Comparison of ENCODE assay signal across 8 cellular contexts in the genomic region with DNA sequence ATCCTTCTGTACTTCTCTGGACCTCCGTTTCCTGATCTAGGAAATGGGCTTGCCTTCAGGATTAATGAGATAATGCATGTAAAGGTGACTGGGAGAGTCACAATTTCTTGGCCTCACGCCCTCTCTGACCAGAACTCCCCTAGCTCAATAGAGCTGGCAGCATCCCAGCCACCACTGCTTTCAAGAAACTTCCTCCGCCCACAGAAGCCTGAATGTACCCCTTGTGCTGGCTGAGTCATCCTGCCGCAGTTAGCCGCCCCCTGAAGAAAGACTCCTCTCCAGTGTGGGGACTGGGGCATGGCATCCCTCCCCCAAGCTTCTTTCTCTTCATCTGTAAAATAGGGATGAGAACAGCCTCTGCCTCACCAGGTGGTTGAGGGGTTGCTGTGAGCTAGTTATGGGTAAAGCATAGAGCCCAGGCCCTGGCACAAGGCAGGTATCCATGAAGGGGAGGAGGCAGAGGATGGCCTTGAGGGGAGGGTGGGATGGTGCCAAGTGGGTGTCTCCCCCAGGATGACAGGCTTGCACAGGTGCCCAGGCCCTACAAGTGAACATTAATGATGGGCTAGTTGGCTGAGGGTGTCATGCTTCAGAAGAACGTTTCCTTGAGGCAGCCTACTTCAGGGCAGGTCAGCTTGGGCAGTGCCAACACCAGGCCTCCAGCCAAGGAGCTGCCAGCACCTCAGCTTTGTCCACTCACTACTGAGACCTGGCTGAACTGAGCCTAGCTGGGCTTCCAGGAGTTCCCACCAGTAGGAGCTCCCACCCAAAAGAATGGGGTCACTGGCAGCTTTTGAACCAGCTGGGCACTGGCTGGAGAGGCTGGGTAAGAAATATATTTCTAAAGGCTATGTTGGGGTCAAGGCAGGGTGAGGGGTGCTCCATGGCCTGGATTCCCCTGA. TPM values are rescaled to one million over a fixed set of nuclear protein-coding genes. Genes with fewer than 3 reads are reported as not detected.
DNase-seq lines count a peak whose midpoint lies in the region; ATAC-seq and TF ChIP-seq lines count a peak whose summit lies in the region.

No MANE protein-coding gene starts in this region.

- no peak overlapping the region for H3K4me2 ChIP-seq in mesenchymal stem cell (ENCODE audit: low read length, poor library complexity, severe bottlenecking)

- no peaks in the 10 kb centered on the region for H3K36me3 ChIP-seq in body of pancreas (replicated peaks in 1 of 2; ENCODE audit: insufficient read depth in 1 of 2, low read depth in 2 of 2)
- H3K36me3 ChIP-seq in mesenchymal stem cell (ENCODE audit: control insufficient read depth in 1 of 2, insufficient read depth in 2 of 2, low read depth in 1 of 2, low read length in 2 of 2) = peaks cover 17 to 34% of the 10 kb centered on the region in 2 experiments

- no peaks in the 10 kb centered on the region for H3K27me3 ChIP-seq in body of pancreas
- no peaks in the 10 kb centered on the region for H3K27me3 ChIP-seq in mesenchymal stem cell (ENCODE audit: control insufficient read depth in 1 of 2, insufficient read depth in 1 of 2, low read length in 2 of 2)

- no peaks in the 10 kb centered on the region for H3K9me3 ChIP-seq in body of pancreas
- H3K9me3 ChIP-seq in mesenchymal stem cell (ENCODE audit: control insufficient read depth, low read length) = no peaks in the 10 kb centered on the region

- peaks cover 40% of the 10 kb centered on the region for H3K4me1 Mint-ChIP-seq in activated CD8-positive, alpha-beta T cell treated with anti-CD3 and anti-CD28 coated beads for 36 hours (ENCODE audit: low read depth)
- peaks cover 9% of the 10 kb centered on the region for H3K4me1 Mint-ChIP-seq in activated CD8-positive, alpha-beta T cell treated with anti-CD3 and anti-CD28 coated beads, Interleukin-2, amount 10 ng/mL, durations not matched to agents 7 days and 5 days (ENCODE audit: low read depth)
- H3K4me1 Mint-ChIP-seq in stimulated activated naive CD8-positive, alpha-beta T cell treated with anti-CD3 and anti-CD28 coated beads, Interleukin-15, Interleukin-2, amounts not matched to agents 100 ng/mL and 50 ng/mL, for 24 hours (ENCODE audit: low read depth) = peaks cover 61% of the 10 kb centered on the region

- peak overlapping the region; percentile 49 to 75 for H2BK12ac ChIP-seq in mesenchymal stem cell (ENCODE audit: low read length in 2 of 2)

- H2AFZ ChIP-seq in mesenchymal stem cell (ENCODE audit: low read depth, low read length) = no peak overlapping the region

- no peak for TF ChIP-seq CTCF in activated CD8-positive, alpha-beta T cell treated with anti-CD3 and anti-CD28 coated beads for 36 hours (IDR thresholded peaks at IDR 0.05)
- TF ChIP-seq CTCF in body of pancreas (IDR thresholded peaks at IDR 0.05) = no peak

- peak overlapping the region in 3 of 4 donors; percentile 53 to 57 (median 54) for H3K27ac ChIP-seq in body of pancreas
- H3K27ac ChIP-seq in mesenchymal stem cell (ENCODE audit: low read length, poor library complexity, severe bottlenecking) = peak overlapping the region; percentile 30

- intact Hi-C loops in activated CD8-positive, alpha-beta T cell treated with anti-CD3 and anti-CD28 coated beads for 36 hours (cut with micrococcal nuclease) = no loop called here
- intact Hi-C loops in body of pancreas (cut with DNase I) = no loop called here

- H3K4me3 Mint-ChIP-seq in activated CD8-positive, alpha-beta T cell treated with anti-CD3 and anti-CD28 coated beads for 36 hours = peak overlapping the region; percentile 4
- H3K4me3 Mint-ChIP-seq in activated CD8-positive, alpha-beta T cell treated with anti-CD3 and anti-CD28 coated beads, Interleukin-2, amount 10 ng/mL, durations not matched to agents 7 days and 5 days = no peak overlapping the region
- H3K4me3 Mint-ChIP-seq in stimulated activated naive CD8-positive, alpha-beta T cell treated with anti-CD3 and anti-CD28 coated beads, Interleukin-15, Interleukin-2, amounts not matched to agents 100 ng/mL and 50 ng/mL, for 24 hours = peak overlapping the region; percentile 31

- no peak overlapping the region for H3K4me3 ChIP-seq in body of pancreas
- H3K4me3 ChIP-seq in mesenchymal stem cell (ENCODE audit: insufficient read depth in 1 of 2, low read depth in 1 of 2, low read length in 2 of 2) = peak overlapping the region in 1 of 2 experiments; percentile 85

- DNase-seq in activated CD8-positive, alpha-beta T cell treated with anti-CD3 and anti-CD28 coated beads for 36 hours = peak; percentile 88
- DNase-seq in activated CD8-positive, alpha-beta T cell treated with anti-CD3 and anti-CD28 coated beads, Interleukin-2, amount 10 ng/mL, durations not matched to agents 7 days and 5 days = no peak
- DNase-seq in NCI-H226 (peak; percentile 91), body of pancreas (peak; percentile 53 to 81 (median 75)), mesenchymal stem cell (peak; percentile 88), germinal center (ENCODE audit: low spot score) (no peak)

- H2AK5ac ChIP-seq in mesenchymal stem cell (ENCODE audit: low read length, severe bottlenecking) = peak overlapping the region; percentile 69

- H2BK5ac ChIP-seq in mesenchymal stem cell (ENCODE audit: low read depth, low read length, poor library complexity, severe bottlenecking) = no peak overlapping the region

- H3K18ac ChIP-seq in mesenchymal stem cell (ENCODE audit: low read depth in 1 of 2, low read length in 2 of 2) = peak overlapping the region; percentile 61 to 81

- 29 to 51% methylated on average over 4 to 6 of the region's 6 CpGs for WGBS in body of pancreas, 2 donors
- WGBS in mesenchymal stem cell = 29% methylated on average over 5 of the region's 6 CpGs

- H3K4me1 ChIP-seq in body of pancreas (peaks cover 24% of the 10 kb centered on the region), mesenchymal stem cell (ENCODE audit: control insufficient read depth, insufficient read depth, low read depth, low read length) (peaks cover 71% of the 10 kb centered on the region)

- H3K9ac ChIP-seq in mesenchymal stem cell (ENCODE audit: low read length) = peak overlapping the region; percentile 96

- peak overlapping the region; percentile 74 for H2BK15ac ChIP-seq in mesenchymal stem cell (ENCODE audit: low read depth, poor library complexity, severe bottlenecking)

- CTCF ChIA-PET in activated CD8-positive, alpha-beta T cell treated with anti-CD3 and anti-CD28 coated beads for 36 hours (lab: Charles Lee) = interaction anchor here (1.0 to 7.7 kb wide), 6 partner anchors 12 to 198 kb away, joined by 3 to 44 read pairs (median 4); no protein-coding TSS in a partner anchor
- CTCF ChIA-PET in activated CD8-positive, alpha-beta T cell treated with anti-CD3 and anti-CD28 coated beads, Interleukin-2, amount 10 ng/mL, durations not matched to agents 7 days and 5 days (lab: Charles Lee) = interaction anchor here (1.9 kb wide), 2 partner anchors 11 to 22 kb away, joined by 8 to 11 read pairs; no protein-coding TSS in a partner anchor

- H4K8ac ChIP-seq in mesenchymal stem cell (ENCODE audit: low read length) = peak overlapping the region; percentile 38

- POLR2A ChIA-PET in activated CD8-positive, alpha-beta T cell treated with anti-CD3 and anti-CD28 coated beads for 36 hours (lab: Charles Lee) = interaction anchor here (0.5 to 1.6 kb wide), 6 partner anchors 12 to 283 kb away, joined by 3 to 4 read pairs (median 3); partner anchors contain the start of gene SLC22A4
- POLR2A ChIA-PET in activated CD8-positive, alpha-beta T cell treated with anti-CD3 and anti-CD28 coated beads, Interleukin-2, amount 10 ng/mL, durations not matched to agents 7 days and 5 days (lab: Charles Lee) = no interaction called here

- no peak for TF ChIP-seq POLR2A in body of pancreas (IDR thresholded peaks at IDR 0.05)

- peaks cover 21% of the 10 kb centered on the region for H3K79me1 ChIP-seq in mesenchymal stem cell (replicated peaks; ENCODE audit: low read length, poor library complexity, severe bottlenecking)

- H3K4ac ChIP-seq in mesenchymal stem cell (ENCODE audit: low read depth in 1 of 2, low read length in 2 of 2) = peak overlapping the region in 1 of 2 experiments; percentile 40

- peak overlapping the region; percentile 59 for H2BK120ac ChIP-seq in mesenchymal stem cell (ENCODE audit: low read depth, low read length)

- peak; percentile 85 for ATAC-seq in activated CD8-positive, alpha-beta T cell treated with anti-CD3 and anti-CD28 coated beads for 36 hours
- no peak for ATAC-seq in activated CD8-positive, alpha-beta T cell treated with anti-CD3 and anti-CD28 coated beads, Interleukin-2, amount 10 ng/mL, durations not matched to agents 7 days and 5 days
- ATAC-seq in body of pancreas (no peak), HG02938 (IDR thresholded peaks at IDR 0.05; ENCODE audit: unreplicated experiment) (no peak)

- peaks cover 11% of the 10 kb centered on the region for H3K27me3 Mint-ChIP-seq in activated CD8-positive, alpha-beta T cell treated with anti-CD3 and anti-CD28 coated beads for 36 hours
- peaks cover 14% of the 10 kb centered on the region for H3K27me3 Mint-ChIP-seq in activated CD8-positive, alpha-beta T cell treated with anti-CD3 and anti-CD28 coated beads, Interleukin-2, amount 10 ng/mL, durations not matched to agents 7 days and 5 days (ENCODE audit: low read depth)
- H3K27me3 Mint-ChIP-seq in stimulated activated naive CD8-positive, alpha-beta T cell treated with anti-CD3 and anti-CD28 coated beads, Interleukin-15, Interleukin-2, amounts not matched to agents 100 ng/mL and 50 ng/mL, for 24 hours = peaks cover 8% of the 10 kb centered on the region

- no peaks in the 10 kb centered on the region for H3K9me3 Mint-ChIP-seq in activated CD8-positive, alpha-beta T cell treated with anti-CD3 and anti-CD28 coated beads for 36 hours
- H3K9me3 Mint-ChIP-seq in activated CD8-positive, alpha-beta T cell treated with anti-CD3 and anti-CD28 coated beads, Interleukin-2, amount 10 ng/mL, durations not matched to agents 7 days and 5 days (ENCODE audit: insufficient read depth) = no peaks in the 10 kb centered on the region
- H3K9me3 Mint-ChIP-seq in stimulated activated naive CD8-positive, alpha-beta T cell treated with anti-CD3 and anti-CD28 coated beads, Interleukin-15, Interleukin-2, amounts not matched to agents 100 ng/mL and 50 ng/mL, for 24 hours = no peaks in the 10 kb centered on the region

- no peak overlapping the region for H3K23ac ChIP-seq in mesenchymal stem cell (ENCODE audit: low read length in 2 of 2)

- H4K91ac ChIP-seq in mesenchymal stem cell (ENCODE audit: low read length) = peak overlapping the region; percentile 84

- H3K14ac ChIP-seq in mesenchymal stem cell (ENCODE audit: low read length in 2 of 2) = peak overlapping the region in 1 of 2 experiments; percentile 73

- no peaks in the 10 kb centered on the region for H3K36me3 Mint-ChIP-seq in activated CD8-positive, alpha-beta T cell treated with anti-CD3 and anti-CD28 coated beads for 36 hours (ENCODE audit: low read depth)
- no peaks in the 10 kb centered on the region for H3K36me3 Mint-ChIP-seq in activated CD8-positive, alpha-beta T cell treated with anti-CD3 and anti-CD28 coated beads, Interleukin-2, amount 10 ng/mL, durations not matched to agents 7 days and 5 days (ENCODE audit: low read depth)
- H3K36me3 Mint-ChIP-seq in stimulated activated naive CD8-positive, alpha-beta T cell treated with anti-CD3 and anti-CD28 coated beads, Interleukin-15, Interleukin-2, amounts not matched to agents 100 ng/mL and 50 ng/mL, for 24 hours (ENCODE audit: low read depth) = no peaks in the 10 kb centered on the region

- H3K27ac Mint-ChIP-seq in activated CD8-positive, alpha-beta T cell treated with anti-CD3 and anti-CD28 coated beads for 36 hours = peak overlapping the region; percentile 49
- H3K27ac Mint-ChIP-seq in activated CD8-positive, alpha-beta T cell treated with anti-CD3 and anti-CD28 coated beads, Interleukin-2, amount 10 ng/mL, durations not matched to agents 7 days and 5 days = no peak overlapping the region
- H3K27ac Mint-ChIP-seq in stimulated activated naive CD8-positive, alpha-beta T cell treated with anti-CD3 and anti-CD28 coated beads, Interleukin-15, Interleukin-2, amounts not matched to agents 100 ng/mL and 50 ng/mL, for 24 hours = peak overlapping the region; percentile 84

RNA-seq across cellular contexts. Expression of gene PDLIM4, which starts 3.5 kb away (rescaled TPM):
- not detected for total RNA-seq in activated CD8-positive, alpha-beta T cell treated with anti-CD3 and anti-CD28 coated beads for 36 hours
- not detected for total RNA-seq in activated CD8-positive, alpha-beta T cell treated with anti-CD3 and anti-CD28 coated beads, Interleukin-2, amount 10 ng/mL, durations not matched to agents 7 days and 5 days
- total RNA-seq in body of pancreas = 1 to 10 TPM; 4.2 to 4.3 TPM
- polyA plus RNA-seq in mesenchymal stem cell (2013, experiment 1 of 2) = 33.9 TPM
- 34.0 TPM for polyA plus RNA-seq in mesenchymal stem cell (2013, experiment 2 of 2)

RNA-seq across cellular contexts. Expression of gene SLC22A4, which starts 33.2 kb away (rescaled TPM):
- total RNA-seq in activated CD8-positive, alpha-beta T cell treated with anti-CD3 and anti-CD28 coated beads for 36 hours = under 1 TPM; 0.74 to 0.88 TPM
- total RNA-seq in activated CD8-positive, alpha-beta T cell treated with anti-CD3 and anti-CD28 coated beads, Interleukin-2, amount 10 ng/mL, durations not matched to agents 7 days and 5 days = not detected
- total RNA-seq in body of pancreas = not detected
- 1.8 TPM for polyA plus RNA-seq in mesenchymal stem cell (2013, experiment 1 of 2)
- polyA plus RNA-seq in mesenchymal stem cell (2013, experiment 2 of 2) = 1.9 TPM

RNA-seq across cellular contexts. Expression of gene P4HA2, which starts 33.3 kb away (rescaled TPM):
- total RNA-seq in activated CD8-positive, alpha-beta T cell treated with anti-CD3 and anti-CD28 coated beads for 36 hours = 10 to 100 TPM; 17.3 to 18.6 TPM
- 10 to 100 TPM; 11.4 to 13.5 TPM for total RNA-seq in activated CD8-positive, alpha-beta T cell treated with anti-CD3 and anti-CD28 coated beads, Interleukin-2, amount 10 ng/mL, durations not matched to agents 7 days and 5 days
- total RNA-seq in body of pancreas = 10 to 100 TPM; 32.3 to 57.9 TPM
- polyA plus RNA-seq in mesenchymal stem cell (2013, experiment 1 of 2) = 110 TPM
- polyA plus RNA-seq in mesenchymal stem cell (2013, experiment 2 of 2) = 108 TPM

Comparison
In these comparisons a context has a peak if more than half of its experiments do, and no peak if none do; other contexts are left out.
1. DNase-seq: peak in activated CD8-positive, alpha-beta T cell treated with anti-CD3 and anti-CD28 coated beads for 36 hours (single experiment), NCI-H226 (single experiment), body of pancreas (4 of 4) and mesenchymal stem cell (single experiment); none in activated CD8-positive, alpha-beta T cell treated with anti-CD3 and anti-CD28 coated beads, Interleukin-2, amount 10 ng/mL, durations not matched to agents 7 days and 5 days (single experiment) and germinal center (single experiment).
2. RNA of gene PDLIM4, which starts 3.5 kb away (total RNA-seq): 4.2 to 4.3 TPM in body of pancreas; not detected in activated CD8-positive, alpha-beta T cell treated with anti-CD3 and anti-CD28 coated beads for 36 hours and not detected in activated CD8-positive, alpha-beta T cell treated with anti-CD3 and anti-CD28 coated beads, Interleukin-2, amount 10 ng/mL, durations not matched to agents 7 days and 5 days; every median in the first group is over 4 times any median in the second.